ENCODE assay signal across 6 cellular contexts in the genomic region with DNA sequence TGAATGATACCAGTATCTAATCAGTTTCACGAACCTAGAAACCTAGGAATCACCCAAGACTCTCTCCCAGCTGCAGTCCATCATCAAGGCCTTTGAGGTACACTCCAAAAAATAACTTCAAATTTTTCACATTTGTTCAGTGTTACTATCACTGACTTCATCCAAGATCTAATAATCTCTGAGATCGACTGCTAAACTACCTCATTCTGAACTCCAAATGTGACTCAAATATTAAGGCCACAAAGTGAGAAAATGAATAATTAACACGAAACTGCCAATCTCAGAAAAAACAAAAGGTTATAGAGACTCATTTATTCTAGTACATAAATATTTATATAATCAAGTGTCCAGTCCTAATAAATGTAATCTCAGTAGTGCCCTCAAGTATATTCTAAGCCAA.
"Had no signal": no experiment of that assay in that cellular context is flagged by ENCODE, and none has a peak within 500 bp of the region (broad histone marks: within the 10 kb centered on the region; RNA-seq: fewer than 3 reads in every experiment).

No MANE protein-coding gene starts in this region.

- H3K4me2 ChIP-seq: GM23338 had no signal

- H3K4me3 ChIP-seq: GM23338 had no signal

- H2AFZ ChIP-seq: GM23338 had no signal

- ATAC-seq: GM23338, HepG2 had no signal

- H3K27ac ChIP-seq: HL-60 had no signal

- DNase-seq: H9, HCEC 1CT, KBM-7 had no signal
